8 cellular contexts compared by ENCODE assay signal in the genomic region with DNA sequence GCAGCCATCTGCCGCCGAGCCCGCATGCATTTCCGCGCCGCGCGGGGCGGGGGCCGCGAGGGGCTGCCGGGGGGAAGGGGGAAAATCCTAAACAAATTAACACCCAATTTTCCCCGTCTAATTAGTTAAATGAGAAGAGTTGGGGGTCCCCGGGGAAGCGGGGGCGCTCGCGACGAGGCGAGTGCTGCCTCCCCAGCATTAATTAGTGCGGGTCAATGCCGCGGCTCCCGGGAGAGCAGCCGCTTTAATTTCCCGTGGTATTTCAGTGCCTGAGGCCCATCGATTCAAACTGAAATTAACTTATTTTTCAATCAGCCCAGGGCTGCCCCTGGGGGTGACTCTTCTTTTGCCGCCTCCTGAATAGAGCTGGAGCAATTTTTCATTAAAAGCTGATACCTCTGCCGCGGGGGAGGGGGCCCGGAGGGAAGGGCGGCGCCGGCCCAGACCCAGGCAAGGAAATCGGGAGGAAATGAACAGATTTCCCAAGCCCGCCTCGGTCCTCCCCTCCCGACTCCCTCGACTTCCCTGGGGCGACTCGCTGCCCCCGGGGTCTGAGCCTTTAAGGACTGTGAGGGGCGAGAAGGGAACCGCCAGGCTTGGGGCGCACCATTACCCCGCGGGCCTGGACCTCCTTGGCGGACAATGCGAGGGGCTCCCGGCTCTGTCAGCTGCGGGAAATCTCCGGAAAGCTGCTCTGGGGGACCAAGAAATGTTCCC. TPM values are rescaled to one million over a fixed set of nuclear protein-coding genes. Genes with fewer than 3 reads are reported as not detected.
DNase-seq lines count a peak whose midpoint lies in the region; ATAC-seq and TF ChIP-seq lines count a peak whose summit lies in the region.

No MANE protein-coding gene starts in this region.

- POLR2A ChIA-PET in naive thymus-derived CD8-positive, alpha-beta T cell (lab: Charles Lee): no interaction called here

- DNase-seq in AG10803 (ENCODE audit: low read depth): no peak
- no peak for DNase-seq in MG63
- no peak for DNase-seq in naive thymus-derived CD8-positive, alpha-beta T cell
- no peak for DNase-seq in ecto neural progenitor cell (ENCODE audit: low spot score)

- no peaks in the 10 kb centered on the region for H3K36me3 Mint-ChIP-seq in dendritic cell treated with granulocyte-macrophage colony-stimulating factor and Interleukin-4, amounts not matched to agents 40 ng/mL and 50 ng/mL, for 4 days (ENCODE audit: low read depth)
- H3K36me3 Mint-ChIP-seq in naive thymus-derived CD8-positive, alpha-beta T cell: no peaks in the 10 kb centered on the region

- H3K9me3 Mint-ChIP-seq in dendritic cell treated with granulocyte-macrophage colony-stimulating factor and Interleukin-4, amounts not matched to agents 40 ng/mL and 50 ng/mL, for 4 days: no peaks in the 10 kb centered on the region
- no peaks in the 10 kb centered on the region for H3K9me3 Mint-ChIP-seq in naive thymus-derived CD8-positive, alpha-beta T cell

- H3K27me3 Mint-ChIP-seq in dendritic cell treated with granulocyte-macrophage colony-stimulating factor and Interleukin-4, amounts not matched to agents 40 ng/mL and 50 ng/mL, for 4 days: peaks cover 45% of the 10 kb centered on the region
- peaks cover 0 to 4% (median under 1%) of the 10 kb centered on the region in 5 donors for H3K27me3 Mint-ChIP-seq in naive thymus-derived CD8-positive, alpha-beta T cell

- no peak overlapping the region for H3K27ac Mint-ChIP-seq in dendritic cell treated with granulocyte-macrophage colony-stimulating factor and Interleukin-4, amounts not matched to agents 40 ng/mL and 50 ng/mL, for 4 days
- H3K27ac Mint-ChIP-seq in naive thymus-derived CD8-positive, alpha-beta T cell: peak overlapping the region in 2 of 10 donors; percentile 14 to 43

- H3K36me3 ChIP-seq in MG63: no peaks in the 10 kb centered on the region

- no peak for TF ChIP-seq CTCF in AG10803 (conservative IDR thresholded peaks at IDR 0.05; ENCODE audit: low read length)

- H3K4me3 ChIP-seq in AG10803 (ENCODE audit: low read length) (peak overlapping the region; percentile 63), MG63 (peak overlapping the region; percentile 43)

- peak overlapping the region; percentile 75 for H3K4me3 Mint-ChIP-seq in dendritic cell treated with granulocyte-macrophage colony-stimulating factor and Interleukin-4, amounts not matched to agents 40 ng/mL and 50 ng/mL, for 4 days
- H3K4me3 Mint-ChIP-seq in naive thymus-derived CD8-positive, alpha-beta T cell: peak overlapping the region; percentile 77 to 89 (median 86)

- peaks cover 6% of the 10 kb centered on the region for H3K4me1 Mint-ChIP-seq in dendritic cell treated with granulocyte-macrophage colony-stimulating factor and Interleukin-4, amounts not matched to agents 40 ng/mL and 50 ng/mL, for 4 days (ENCODE audit: low read depth)
- H3K4me1 Mint-ChIP-seq in naive thymus-derived CD8-positive, alpha-beta T cell: peaks cover 0 to 8% (median 6%) of the 10 kb centered on the region in 4 donors

- no peaks in the 10 kb centered on the region for H3K9me3 ChIP-seq in MG63

- no peaks in the 10 kb centered on the region for H3K27me3 ChIP-seq in MG63

- intact Hi-C loops in dendritic cell treated with granulocyte-macrophage colony-stimulating factor and Interleukin-4, amounts not matched to agents 40 ng/mL and 50 ng/mL, for 4 days (cut with micrococcal nuclease): no loop called here

- ATAC-seq in naive thymus-derived CD8-positive, alpha-beta T cell: peak; percentile 6 to 11
- ATAC-seq in GM19467 (IDR thresholded peaks at IDR 0.05; ENCODE audit: unreplicated experiment) (no peak), GM18858 (IDR thresholded peaks at IDR 0.05; ENCODE audit: unreplicated experiment) (no peak), GM19463 (IDR thresholded peaks at IDR 0.05; ENCODE audit: unreplicated experiment) (no peak)

RNA-seq across cellular contexts. Expression of gene VSX2, which starts 18.9 kb away (rescaled TPM):
- total RNA-seq in MG63 (2014; rRNA removed; shearing (Covaris generic); ENCODE audit: low replicate concordance): not detected in 2 replicates
- not detected for total RNA-seq in naive thymus-derived CD8-positive, alpha-beta T cell
- not detected for polyA plus RNA-seq in naive thymus-derived CD8-positive, alpha-beta T cell

RNA-seq across cellular contexts. Expression of gene ABCD4, which starts 44.6 kb away (rescaled TPM):
- total RNA-seq in MG63 (2014; rRNA removed; shearing (Covaris generic); ENCODE audit: low replicate concordance): 12.5 and 27.3 TPM in 2 replicates
- 100 to 1,000 TPM; 109 to 116 TPM for total RNA-seq in naive thymus-derived CD8-positive, alpha-beta T cell
- polyA plus RNA-seq in naive thymus-derived CD8-positive, alpha-beta T cell: 10 to 100 TPM; 20.2 to 24.0 (median 21.0) TPM

Comparison
In these comparisons a context has a peak if more than half of its experiments do, and no peak if none do; other contexts are left out.
1. ATAC-seq: peak in naive thymus-derived CD8-positive, alpha-beta T cell (2 of 2); none in GM19467 (single experiment), GM18858 (single experiment) and GM19463 (single experiment).